1 cellular context compared by ENCODE assay signal in the genomic region with DNA sequence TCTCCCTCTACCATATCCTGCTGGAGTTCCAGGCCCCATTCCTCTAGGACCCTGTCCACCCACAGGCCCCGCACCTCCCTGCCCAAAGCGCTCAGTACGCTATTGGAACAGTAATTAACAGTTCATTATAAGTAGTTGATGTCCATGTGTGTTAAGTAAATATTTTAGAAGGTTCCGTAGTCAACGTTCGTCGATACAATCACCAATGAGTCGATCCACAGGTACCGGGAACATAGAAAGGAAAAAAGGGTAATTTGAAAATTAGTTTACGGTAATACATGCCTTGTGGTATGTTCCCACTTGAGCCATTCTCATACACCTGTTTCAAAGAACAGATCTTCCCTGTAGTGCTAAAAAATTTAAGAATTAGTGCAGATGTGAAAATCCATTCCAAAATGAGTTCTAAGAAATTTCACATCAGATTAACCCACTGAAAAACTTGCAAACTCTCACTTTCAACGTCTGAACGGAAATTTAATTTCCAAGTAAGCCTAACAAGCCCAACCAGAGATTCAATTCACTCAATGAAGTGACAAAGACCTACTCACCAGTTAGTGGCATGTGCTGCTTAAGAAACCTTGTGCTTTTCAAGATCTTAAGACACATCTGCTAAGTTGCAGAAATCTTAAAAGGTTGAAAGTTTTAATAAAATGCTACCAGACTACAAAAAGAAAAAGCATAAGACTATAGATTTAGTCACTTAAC.
TF ChIP-seq lines count a peak whose summit lies in the region.

No MANE protein-coding gene starts in this region.

TF ChIP-seq in endothelial cell of umbilical vein, 7 proteins besides CTCF, POLR2A, EP300 and RAD21:
- peak; percentile 4 for TF ChIP-seq POLR2AphosphoS5 (IDR thresholded peaks at IDR 0.05; ENCODE audit: insufficient read depth, low read depth, low read length)
- TF ChIP-seq FOS (IDR thresholded peaks at IDR 0.05; ENCODE audit: borderline replicate concordance, insufficient read depth, low read length) = no peak
- TF ChIP-seq JUN (IDR thresholded peaks at IDR 0.05; ENCODE audit: borderline replicate concordance, insufficient read depth, insufficient read length, low read depth) = no peak
